In the genomic region with DNA sequence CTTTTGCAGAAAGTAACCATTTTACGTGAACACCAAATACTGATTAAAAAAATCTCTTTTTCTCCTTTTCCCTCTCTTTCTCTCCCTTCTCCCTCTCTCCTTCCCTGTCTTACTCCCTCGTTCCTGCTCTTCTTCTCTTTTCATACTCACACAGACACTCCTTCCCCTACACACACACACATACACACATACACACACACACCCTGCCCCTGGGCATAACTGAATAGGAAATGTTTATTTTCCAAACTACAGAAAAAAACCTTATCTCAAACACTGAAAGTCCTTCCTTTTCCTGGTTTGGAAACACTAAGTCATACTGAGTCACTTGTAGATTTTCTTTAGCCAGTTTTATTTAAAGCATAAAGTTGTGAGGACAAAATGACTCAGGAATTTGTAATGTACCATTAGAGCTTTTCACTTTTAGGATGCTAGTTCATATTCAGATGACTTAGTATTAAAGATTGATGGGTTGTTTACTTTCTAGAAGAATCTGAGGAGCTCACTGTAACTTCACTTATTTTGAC, we compare ENCODE assay signal across 1 cellular context.
A peak's percentile ranks its signal among the peaks of the same experiment; 100 is the strongest.
TF ChIP-seq lines count a peak whose summit lies in the region.

No MANE protein-coding gene starts in this region.

TF ChIP-seq in IMR-90, 13 proteins besides CTCF, POLR2A, EP300 and RAD21 (continued from another document):
- peak; percentile 31; the same call in 1 of the 2 replicates for TF ChIP-seq CEBPB (IDR thresholded peaks at IDR 0.05; ENCODE audit: low read depth, low read length)
- TF ChIP-seq FOS (IDR thresholded peaks at IDR 0.05; ENCODE audit: low read depth, low read length), result peak; percentile 80
- no peak for TF ChIP-seq SMC3 (IDR thresholded peaks at IDR 0.05; ENCODE audit: low read depth, low read length)
- TF ChIP-seq MXI1 (IDR thresholded peaks at IDR 0.05; ENCODE audit: borderline replicate concordance, low read depth, low read length), result no peak
TF ChIP-seq in IMR-90: peak in this region for 6.
